Comparison of ENCODE assay signal across 7 cellular contexts in the genomic region with DNA sequence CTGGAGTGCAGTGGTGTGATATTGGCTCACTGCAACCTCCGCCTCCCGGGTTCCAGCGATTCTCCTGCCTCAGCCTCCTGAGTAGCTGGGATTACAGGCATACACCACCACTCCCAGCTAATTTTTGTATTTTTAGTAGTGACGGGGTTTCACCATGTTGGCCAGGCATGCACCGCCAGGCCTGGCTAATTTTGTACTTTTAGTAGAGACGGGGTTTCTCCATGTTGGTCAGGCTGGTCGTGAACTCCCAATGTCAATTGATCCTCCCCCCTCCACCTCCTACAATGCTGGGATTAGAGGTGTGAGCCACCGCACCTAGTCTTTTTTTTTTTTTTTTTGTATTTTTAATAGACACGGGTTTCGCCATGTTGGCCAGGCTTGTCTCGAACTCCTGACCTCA. TPM values are rescaled to one million over a fixed set of nuclear protein-coding genes. Genes with fewer than 3 reads are reported as not detected.
"Had no signal": no experiment of that assay in that cellular context is flagged by ENCODE, and none has a peak within 500 bp of the region (broad histone marks: within the 10 kb centered on the region; RNA-seq: fewer than 3 reads in every experiment).

No MANE protein-coding gene starts in this region.

RNA-seq across cellular contexts. Expression of a gene that starts 42.2 kb away (rescaled TPM):
- total RNA-seq: GM23248, GM23338, H1, H4, H7, H9, HFFc6 had no signal
- polyA plus RNA-seq: GM23248, GM23338, H1 had no signal

RNA-seq across cellular contexts. Expression of a gene that starts 55.6 kb away (rescaled TPM):
- total RNA-seq: GM23248, H1, H4, H7 had no signal
- polyA plus RNA-seq: GM23248 had no signal
